2 cellular contexts compared by ENCODE assay signal in genomic region chr17:58875261-58875660, GRCh38.
TF ChIP-seq lines count a peak whose summit lies in the region.

No MANE protein-coding gene starts in this region.

TF ChIP-seq in HepG2, 621 proteins besides CTCF, POLR2A, EP300 and RAD21 (continued from another document):
- TF ChIP-seq, protein P1, sequence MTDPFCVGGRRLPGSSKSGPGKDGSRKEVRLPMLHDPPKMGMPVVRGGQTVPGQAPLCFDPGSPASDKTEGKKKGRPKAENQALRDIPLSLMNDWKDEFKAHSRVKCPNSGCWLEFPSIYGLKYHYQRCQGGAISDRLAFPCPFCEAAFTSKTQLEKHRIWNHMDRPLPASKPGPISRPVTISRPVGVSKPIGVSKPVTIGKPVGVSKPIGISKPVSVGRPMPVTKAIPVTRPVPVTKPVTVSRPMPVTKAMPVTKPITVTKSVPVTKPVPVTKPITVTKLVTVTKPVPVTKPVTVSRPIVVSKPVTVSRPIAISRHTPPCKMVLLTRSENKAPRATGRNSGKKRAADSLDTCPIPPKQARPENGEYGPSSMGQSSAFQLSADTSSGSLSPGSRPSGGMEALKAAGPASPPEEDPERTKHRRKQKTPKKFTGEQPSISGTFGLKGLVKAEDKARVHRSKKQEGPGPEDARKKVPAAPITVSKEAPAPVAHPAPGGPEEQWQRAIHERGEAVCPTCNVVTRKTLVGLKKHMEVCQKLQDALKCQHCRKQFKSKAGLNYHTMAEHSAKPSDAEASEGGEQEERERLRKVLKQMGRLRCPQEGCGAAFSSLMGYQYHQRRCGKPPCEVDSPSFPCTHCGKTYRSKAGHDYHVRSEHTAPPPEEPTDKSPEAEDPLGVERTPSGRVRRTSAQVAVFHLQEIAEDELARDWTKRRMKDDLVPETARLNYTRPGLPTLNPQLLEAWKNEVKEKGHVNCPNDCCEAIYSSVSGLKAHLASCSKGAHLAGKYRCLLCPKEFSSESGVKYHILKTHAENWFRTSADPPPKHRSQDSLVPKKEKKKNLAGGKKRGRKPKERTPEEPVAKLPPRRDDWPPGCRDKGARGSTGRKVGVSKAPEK (CRISPR knock-in tag; IDR thresholded peaks at IDR 0.05; ENCODE audit: borderline replicate concordance) = no peak
- TF ChIP-seq ZNF296 (CRISPR knock-in tag; conservative IDR thresholded peaks at IDR 0.05) (no peak), ZKSCAN1 (IDR thresholded peaks at IDR 0.05; ENCODE audit: low read length) (no peak), ZNF432 (CRISPR knock-in tag; IDR thresholded peaks at IDR 0.05; ENCODE audit: borderline replicate concordance) (no peak)

TF ChIP-seq in GM12878, 131 proteins besides CTCF, POLR2A, EP300 and RAD21 (continued from another document):
- TF ChIP-seq, protein P2, sequence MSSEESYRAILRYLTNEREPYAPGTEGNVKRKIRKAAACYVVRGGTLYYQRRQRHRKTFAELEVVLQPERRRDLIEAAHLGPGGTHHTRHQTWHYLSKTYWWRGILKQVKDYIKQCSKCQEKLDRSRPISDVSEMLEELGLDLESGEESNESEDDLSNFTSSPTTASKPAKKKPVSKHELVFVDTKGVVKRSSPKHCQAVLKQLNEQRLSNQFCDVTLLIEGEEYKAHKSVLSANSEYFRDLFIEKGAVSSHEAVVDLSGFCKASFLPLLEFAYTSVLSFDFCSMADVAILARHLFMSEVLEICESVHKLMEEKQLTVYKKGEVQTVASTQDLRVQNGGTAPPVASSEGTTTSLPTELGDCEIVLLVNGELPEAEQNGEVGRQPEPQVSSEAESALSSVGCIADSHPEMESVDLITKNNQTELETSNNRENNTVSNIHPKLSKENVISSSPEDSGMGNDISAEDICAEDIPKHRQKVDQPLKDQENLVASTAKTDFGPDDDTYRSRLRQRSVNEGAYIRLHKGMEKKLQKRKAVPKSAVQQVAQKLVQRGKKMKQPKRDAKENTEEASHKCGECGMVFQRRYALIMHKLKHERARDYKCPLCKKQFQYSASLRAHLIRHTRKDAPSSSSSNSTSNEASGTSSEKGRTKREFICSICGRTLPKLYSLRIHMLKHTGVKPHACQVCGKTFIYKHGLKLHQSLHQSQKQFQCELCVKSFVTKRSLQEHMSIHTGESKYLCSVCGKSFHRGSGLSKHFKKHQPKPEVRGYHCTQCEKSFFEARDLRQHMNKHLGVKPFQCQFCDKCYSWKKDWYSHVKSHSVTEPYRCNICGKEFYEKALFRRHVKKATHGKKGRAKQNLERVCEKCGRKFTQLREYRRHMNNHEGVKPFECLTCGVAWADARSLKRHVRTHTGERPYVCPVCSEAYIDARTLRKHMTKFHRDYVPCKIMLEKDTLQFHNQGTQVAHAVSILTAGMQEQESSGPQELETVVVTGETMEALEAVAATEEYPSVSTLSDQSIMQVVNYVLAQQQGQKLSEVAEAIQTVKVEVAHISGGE (CRISPR knock-in tag; IDR thresholded peaks at IDR 0.05) = no peak
- TF ChIP-seq, protein P3, sequence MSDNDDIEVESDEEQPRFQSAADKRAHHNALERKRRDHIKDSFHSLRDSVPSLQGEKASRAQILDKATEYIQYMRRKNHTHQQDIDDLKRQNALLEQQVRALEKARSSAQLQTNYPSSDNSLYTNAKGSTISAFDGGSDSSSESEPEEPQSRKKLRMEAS (IDR thresholded peaks at IDR 0.05; ENCODE audit: low read depth, low read length) = no peak
- TF ChIP-seq BHLHE40 (IDR thresholded peaks at IDR 0.05; ENCODE audit: borderline replicate concordance in 1 of 2, low read depth in 2 of 2, low read length in 1 of 2) (no peak), MEF2A (IDR thresholded peaks at IDR 0.05; ENCODE audit: insufficient read depth, low read depth, low read length) (peak; percentile 31; the same call in 1 of the 2 replicates), NFXL1 (IDR thresholded peaks at IDR 0.05; ENCODE audit: borderline replicate concordance) (no peak)
- TF ChIP-seq, protein P4, sequence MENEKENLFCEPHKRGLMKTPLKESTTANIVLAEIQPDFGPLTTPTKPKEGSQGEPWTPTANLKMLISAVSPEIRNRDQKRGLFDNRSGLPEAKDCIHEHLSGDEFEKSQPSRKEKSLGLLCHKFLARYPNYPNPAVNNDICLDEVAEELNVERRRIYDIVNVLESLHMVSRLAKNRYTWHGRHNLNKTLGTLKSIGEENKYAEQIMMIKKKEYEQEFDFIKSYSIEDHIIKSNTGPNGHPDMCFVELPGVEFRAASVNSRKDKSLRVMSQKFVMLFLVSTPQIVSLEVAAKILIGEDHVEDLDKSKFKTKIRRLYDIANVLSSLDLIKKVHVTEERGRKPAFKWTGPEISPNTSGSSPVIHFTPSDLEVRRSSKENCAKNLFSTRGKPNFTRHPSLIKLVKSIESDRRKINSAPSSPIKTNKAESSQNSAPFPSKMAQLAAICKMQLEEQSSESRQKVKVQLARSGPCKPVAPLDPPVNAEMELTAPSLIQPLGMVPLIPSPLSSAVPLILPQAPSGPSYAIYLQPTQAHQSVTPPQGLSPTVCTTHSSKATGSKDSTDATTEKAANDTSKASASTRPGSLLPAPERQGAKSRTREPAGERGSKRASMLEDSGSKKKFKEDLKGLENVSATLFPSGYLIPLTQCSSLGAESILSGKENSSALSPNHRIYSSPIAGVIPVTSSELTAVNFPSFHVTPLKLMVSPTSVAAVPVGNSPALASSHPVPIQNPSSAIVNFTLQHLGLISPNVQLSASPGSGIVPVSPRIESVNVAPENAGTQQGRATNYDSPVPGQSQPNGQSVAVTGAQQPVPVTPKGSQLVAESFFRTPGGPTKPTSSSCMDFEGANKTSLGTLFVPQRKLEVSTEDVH (IDR thresholded peaks at IDR 0.05; ENCODE audit: low read depth, partially characterized antibody) = no peak
